In the genomic region with DNA sequence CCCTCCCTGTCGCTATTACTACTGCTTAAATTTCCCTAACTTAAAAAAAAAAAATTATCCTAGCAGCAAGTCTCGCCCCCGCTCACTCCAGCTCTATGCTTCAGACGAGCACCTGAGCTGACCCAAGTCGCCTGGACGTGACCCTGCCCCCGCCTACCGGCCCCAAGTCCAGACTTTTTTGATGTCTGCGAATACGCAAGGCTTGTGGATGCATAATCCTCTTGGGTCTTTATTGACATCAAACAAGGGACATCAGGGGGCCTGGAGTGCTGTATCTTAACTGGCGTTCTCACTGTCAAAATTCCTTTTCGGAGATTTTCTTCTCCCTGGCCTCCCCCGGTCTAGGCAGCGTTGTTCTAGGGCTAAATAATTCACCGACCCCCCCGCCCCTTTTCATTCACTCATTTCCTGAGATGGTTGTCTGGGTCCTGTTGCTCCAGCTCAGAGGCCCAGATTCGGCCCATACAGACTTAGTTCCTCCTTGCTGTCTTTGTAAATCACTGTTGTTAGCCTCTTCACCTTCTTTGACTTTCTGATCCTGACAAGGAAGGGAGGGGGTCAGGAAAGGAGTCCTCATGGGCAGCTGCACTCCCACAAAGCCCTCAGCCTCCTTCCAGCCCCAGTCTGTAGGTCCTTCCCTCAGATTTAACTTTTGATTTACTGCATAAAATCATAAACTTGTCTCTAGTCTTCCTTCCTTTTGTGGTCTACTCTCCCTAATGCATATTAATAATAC, we compare ENCODE assay signal across 7 cellular contexts. TPM values are rescaled to one million over a fixed set of nuclear protein-coding genes. Genes with fewer than 3 reads are reported as not detected.
A peak's percentile ranks its signal among the peaks of the same experiment; 100 is the strongest.
DNase-seq lines count a peak whose midpoint lies in the region; ATAC-seq and TF ChIP-seq lines count a peak whose summit lies in the region.

No MANE protein-coding gene starts in this region.

- H3K9me3 Mint-ChIP-seq in stimulated activated memory B cell treated with anti-CD40 and anti-IgM and Interleukin-4, amounts not matched to agents 10 μg/mL and 1 μg/mL and 100 μg/mL, for 72 hours, result no peaks in the 10 kb centered on the region

- CTCF ChIA-PET in HCT116 (lab: Charles Lee), result interaction anchor here (0.6 to 3.0 kb wide), 2 partner anchors 234 to 595 kb away, joined by 3 to 14 read pairs; no protein-coding TSS in a partner anchor

- peak overlapping the region; percentile 84 for H3K4me3 Mint-ChIP-seq in stimulated activated memory B cell treated with anti-CD40 and anti-IgM and Interleukin-4, amounts not matched to agents 10 μg/mL and 1 μg/mL and 100 μg/mL, for 72 hours

- no peaks in the 10 kb centered on the region for H4K20me1 ChIP-seq in HCT116 (ENCODE audit: insufficient read depth)

- no peaks in the 10 kb centered on the region for H3K9me2 ChIP-seq in HCT116 (ENCODE audit: insufficient read depth)

- peaks cover 37% of the 10 kb centered on the region for H3K4me1 Mint-ChIP-seq in stimulated activated memory B cell treated with anti-CD40 and anti-IgM and Interleukin-4, amounts not matched to agents 10 μg/mL and 1 μg/mL and 100 μg/mL, for 72 hours

- peak overlapping the region; percentile 96 for H3K4me2 ChIP-seq in HCT116 (ENCODE audit: low read length)

- no peak for TF ChIP-seq RAD21 in HCT116 (IDR thresholded peaks at IDR 0.05; ENCODE audit: low read depth)

- 15% methylated on average over 17 of the region's 17 CpGs for WGBS in right cardiac atrium

- H3K4me3 ChIP-seq in HCT116 (replicated peaks in 1 of 2; ENCODE audit: low read depth in 1 of 2, low read length in 2 of 2) (peak overlapping the region; percentile 38 to 62), right cardiac atrium (ENCODE audit: low read length) (peak overlapping the region; percentile 95)

- POLR2A ChIA-PET in HCT116 (lab: Charles Lee), result no interaction called here

- TF ChIP-seq CTCF in HCT116 (IDR thresholded peaks at IDR 0.05 in 2 of 3, conservative IDR thresholded peaks at IDR 0.05 in 1 of 3; ENCODE audit: borderline replicate concordance in 1 of 3, insufficient read depth in 1 of 3, low read depth in 2 of 3, low read length in 2 of 3) (no peak), VCaP (conservative IDR thresholded peaks at IDR 0.05) (no peak), GM13976 (IDR thresholded peaks at IDR 0.05; ENCODE audit: borderline replicate concordance, control extremely low read depth, extremely low read depth, insufficient read depth, missing control alignments) (no peak)

- TF ChIP-seq POLR2A in HCT116 (IDR thresholded peaks at IDR 0.05; ENCODE audit: borderline replicate concordance, extremely low read depth, insufficient read depth, insufficient read length), result no peak

- intact Hi-C loops in HCT116 (cut with micrococcal nuclease) (no loop called here), right cardiac atrium (cut with DNase I) (no loop called here)

- H3K36me3 Mint-ChIP-seq in stimulated activated memory B cell treated with anti-CD40 and anti-IgM and Interleukin-4, amounts not matched to agents 10 μg/mL and 1 μg/mL and 100 μg/mL, for 72 hours, result no peaks in the 10 kb centered on the region

- peak overlapping the region; percentile 5 for H3K27ac Mint-ChIP-seq in stimulated activated memory B cell treated with anti-CD40 and anti-IgM and Interleukin-4, amounts not matched to agents 10 μg/mL and 1 μg/mL and 100 μg/mL, for 72 hours

- H2AFZ ChIP-seq in HCT116 (ENCODE audit: low read depth, low read length, poor library complexity, severe bottlenecking), result peak overlapping the region; percentile 75

- H3K79me2 ChIP-seq in HCT116 (ENCODE audit: insufficient read depth, low read length), result no peaks in the 10 kb centered on the region

- DNase-seq in HCT116 (ENCODE audit: low read depth, low spot score) (no peak), right cardiac atrium (peak in 1 of 3 donors; percentile 54), DMS 273 (lab: John Stamatoyannopoulos, UW; ENCODE audit: unreplicated experiment) (no peak), GM13976 (ENCODE audit: low spot score) (no peak)

- no peaks in the 10 kb centered on the region for H3K36me3 ChIP-seq in HCT116 (ENCODE audit: control insufficient read depth in 1 of 2, insufficient read depth in 2 of 2, low read length in 2 of 2)

- H3K9me3 ChIP-seq in HCT116 (ENCODE audit: control insufficient read depth in 1 of 2, insufficient read depth in 1 of 2, low read depth in 1 of 2, low read length in 2 of 2) (no peaks in the 10 kb centered on the region), right cardiac atrium (ENCODE audit: control insufficient read depth, low read length) (no peaks in the 10 kb centered on the region)

- ATAC-seq in HCT116 (no peak), right cardiac atrium (no peak), GM18519 (IDR thresholded peaks at IDR 0.05; ENCODE audit: low FRiP score, unreplicated experiment) (no peak)
- no peak for ATAC-seq in stimulated activated memory B cell treated with anti-CD40 and anti-IgM and Interleukin-4, amounts not matched to agents 10 μg/mL and 1 μg/mL and 100 μg/mL, for 72 hours

- H3K4me1 ChIP-seq in HCT116 (ENCODE audit: control insufficient read depth in 1 of 2, insufficient read depth in 2 of 2, low read length in 2 of 2) (peaks cover 13 to 24% of the 10 kb centered on the region in 2 experiments; a peak in 3 of 4 replicates), right cardiac atrium (ENCODE audit: control insufficient read depth, insufficient read depth, low read length) (peaks cover 2% of the 10 kb centered on the region)

- H3K27me3 ChIP-seq in HCT116 (ENCODE audit: insufficient read depth, low read length) (no peaks in the 10 kb centered on the region), right cardiac atrium (ENCODE audit: control insufficient read depth, insufficient read depth) (no peaks in the 10 kb centered on the region)

- in situ Hi-C loops in GM13976 (cut with MboI; ENCODE audit: low sequenced_read_pairs, unreplicated experiment), result no loop called here

- RAD21 ChIA-PET in HCT116 (lab: Charles Lee; ENCODE audit: low non-redundant PET in 1 of 2, low total read pairs in 2 of 2, uncharacterized antibody in 2 of 2, unreplicated experiment in 2 of 2), result no interaction called here

- peaks cover 62% of the 10 kb centered on the region for H3K27me3 Mint-ChIP-seq in stimulated activated memory B cell treated with anti-CD40 and anti-IgM and Interleukin-4, amounts not matched to agents 10 μg/mL and 1 μg/mL and 100 μg/mL, for 72 hours

- H3K27ac ChIP-seq in HCT116 (ENCODE audit: low read depth, low read length) (no peak overlapping the region), VCaP (peak overlapping the region; percentile 7; the same call in 1 of the 2 replicates), right cardiac atrium (ENCODE audit: low read length) (peak overlapping the region; percentile 36)

- no TSS peak for BruUV-seq in HCT116 (replicated peaks; lab: Mats Ljungman, UMichigan)

- peak overlapping the region; percentile 49 for H3K9ac ChIP-seq in HCT116 (ENCODE audit: low read length)

TF ChIP-seq in HCT116, 20 proteins besides CTCF, POLR2A, EP300 and RAD21:
- 0 out of 2 replicates have a peak, but pooled peaks have one; percentile 43 for TF ChIP-seq EGR1 (IDR thresholded peaks at IDR 0.05; ENCODE audit: low read depth)
- TF ChIP-seq, protein P1, sequence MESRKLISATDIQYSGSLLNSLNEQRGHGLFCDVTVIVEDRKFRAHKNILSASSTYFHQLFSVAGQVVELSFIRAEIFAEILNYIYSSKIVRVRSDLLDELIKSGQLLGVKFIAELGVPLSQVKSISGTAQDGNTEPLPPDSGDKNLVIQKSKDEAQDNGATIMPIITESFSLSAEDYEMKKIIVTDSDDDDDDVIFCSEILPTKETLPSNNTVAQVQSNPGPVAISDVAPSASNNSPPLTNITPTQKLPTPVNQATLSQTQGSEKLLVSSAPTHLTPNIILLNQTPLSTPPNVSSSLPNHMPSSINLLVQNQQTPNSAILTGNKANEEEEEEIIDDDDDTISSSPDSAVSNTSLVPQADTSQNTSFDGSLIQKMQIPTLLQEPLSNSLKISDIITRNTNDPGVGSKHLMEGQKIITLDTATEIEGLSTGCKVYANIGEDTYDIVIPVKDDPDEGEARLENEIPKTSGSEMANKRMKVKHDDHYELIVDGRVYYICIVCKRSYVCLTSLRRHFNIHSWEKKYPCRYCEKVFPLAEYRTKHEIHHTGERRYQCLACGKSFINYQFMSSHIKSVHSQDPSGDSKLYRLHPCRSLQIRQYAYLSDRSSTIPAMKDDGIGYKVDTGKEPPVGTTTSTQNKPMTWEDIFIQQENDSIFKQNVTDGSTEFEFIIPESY (IDR thresholded peaks at IDR 0.05; ENCODE audit: extremely low read depth, insufficient replicate concordance, low read length), result no peak
TF ChIP-seq in HCT116: peak in this region for 1.

RNA-seq across cellular contexts. Expression of a gene that starts 0.6 kb away (rescaled TPM):
- total RNA-seq in HCT116 (2021; ENCODE audit: unreplicated experiment) (7.4 TPM), right cardiac atrium (10 to 100 TPM; 21.8 to 32.3 (median 29.2) TPM)
- polyA plus RNA-seq in HCT116 (2012), result 5.3 and 5.4 TPM in 2 replicates
- polyA plus RNA-seq in right cardiac atrium, result 14.6 TPM

RNA-seq across cellular contexts. Expression of a gene that starts 17.6 kb away (rescaled TPM):
- 24.7 TPM for total RNA-seq in HCT116 (2021; ENCODE audit: unreplicated experiment)
- polyA plus RNA-seq in HCT116 (2012), result 19.8 and 24.7 TPM in 2 replicates
- total RNA-seq in right cardiac atrium, result 10 to 100 TPM; 12.7 to 17.5 (median 16.3) TPM
- polyA plus RNA-seq in right cardiac atrium, result 14.5 TPM
